ENCODE assay signal across 19 cellular contexts in the genomic region with DNA sequence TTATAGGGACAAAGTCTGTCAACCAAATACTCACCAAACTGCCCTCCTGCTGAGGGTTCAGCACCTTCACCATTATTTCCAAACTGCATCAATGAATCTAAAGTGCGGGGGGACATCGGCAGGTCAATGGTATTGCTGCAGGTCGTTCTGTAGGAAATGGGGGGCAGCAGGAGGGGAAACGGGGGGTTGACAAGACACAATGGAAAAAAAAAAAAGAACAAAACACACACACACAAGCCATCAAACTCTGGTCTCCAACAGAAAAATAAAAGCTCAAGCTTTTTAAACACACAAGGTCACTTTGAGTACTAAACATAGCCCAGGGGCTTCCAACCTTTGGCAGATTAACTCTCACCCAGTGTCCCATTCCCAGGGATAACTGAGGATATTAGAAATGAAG. TPM values are rescaled to one million over a fixed set of nuclear protein-coding genes. Genes with fewer than 3 reads are reported as not detected.
A peak's percentile ranks its signal among the peaks of the same experiment; 100 is the strongest.
DNase-seq lines count a peak whose midpoint lies in the region; ATAC-seq and TF ChIP-seq lines count a peak whose summit lies in the region.
"Had no signal": no experiment of that assay in that cellular context is flagged by ENCODE, and none has a peak within 500 bp of the region (broad histone marks: within the 10 kb centered on the region; RNA-seq: fewer than 3 reads in every experiment).

No MANE protein-coding gene starts in this region.

- no peaks in the 10 kb centered on the region for H3K9me3 Mint-ChIP-seq in T-helper 2 cell treated with Interferon-gamma antibody and Interleukin-4, amounts not matched to agents 5 μg/mL and 100 μg/mL, for 36 hours
- no peaks in the 10 kb centered on the region for H3K9me3 Mint-ChIP-seq in CD4-positive, alpha-beta T cell
- H3K9me3 Mint-ChIP-seq: activated naive CD4-positive, alpha-beta T cell treated with anti-CD3 and anti-CD28 coated beads, Interleukin-2, amount 50 U/mL, for 72 hours; CD14-positive monocyte had no signal

- H3K4me3 ChIP-seq in hepatocyte: no peak overlapping the region
- H3K4me3 ChIP-seq: testis had no signal

- peaks cover 9% of the 10 kb centered on the region for H3K79me2 ChIP-seq in hepatocyte

- no peaks in the 10 kb centered on the region for H3K27me3 Mint-ChIP-seq in T-helper 2 cell treated with Interferon-gamma antibody and Interleukin-4, amounts not matched to agents 5 μg/mL and 100 μg/mL, for 36 hours (ENCODE audit: low read depth)
- H3K27me3 Mint-ChIP-seq in CD4-positive, alpha-beta T cell: no peaks in the 10 kb centered on the region
- H3K27me3 Mint-ChIP-seq in T-helper 17 cell: no peaks in the 10 kb centered on the region

- no peak overlapping the region for H3K4me2 ChIP-seq in hepatocyte

- H3K27me3 ChIP-seq in CD4-positive, alpha-beta T cell (ENCODE audit: control insufficient read depth, insufficient read depth, low read length): no peaks in the 10 kb centered on the region
- no peaks in the 10 kb centered on the region for H3K27me3 ChIP-seq in hepatocyte
- H3K27me3 ChIP-seq: testis had no signal

- TF ChIP-seq CTCF in CD4-positive, alpha-beta T cell (IDR thresholded peaks at IDR 0.05): no peak
- TF ChIP-seq CTCF in hepatocyte (IDR thresholded peaks at IDR 0.05; ENCODE audit: poor library complexity): no peak

- POLR2A ChIA-PET in CD4-positive, alpha-beta T cell (lab: Charles Lee): interaction anchor here (5.5 to 9.3 kb wide), 3 partner anchors 28 to 90 kb away, joined by 40 to 75 read pairs (median 71); a partner anchor contains a TSS

- H3K9me2 ChIP-seq in hepatocyte (replicated peaks; ENCODE audit: insufficient read depth): no peaks in the 10 kb centered on the region

- intact Hi-C loops in CD4-positive, alpha-beta T cell (cut with DNase I, micrococcal nuclease): no loop called here

- no peak overlapping the region for H3K4me3 Mint-ChIP-seq in T-helper 2 cell treated with Interferon-gamma antibody and Interleukin-4, amounts not matched to agents 5 μg/mL and 100 μg/mL, for 36 hours
- no peak overlapping the region for H3K4me3 Mint-ChIP-seq in CD4-positive, alpha-beta T cell
- H3K4me3 Mint-ChIP-seq in T-helper 17 cell: no peak overlapping the region
- H3K4me3 Mint-ChIP-seq: CD14-positive monocyte had no signal

- no peak overlapping the region for H3K27ac ChIP-seq in CD4-positive, alpha-beta T cell (ENCODE audit: low read depth, low read length)
- peak overlapping the region; percentile 31 for H3K27ac ChIP-seq in hepatocyte
- H3K27ac ChIP-seq: testis had no signal

- CTCF ChIA-PET in CD4-positive, alpha-beta T cell (lab: Charles Lee): interaction anchor here (0.9 to 15.7 kb wide), 4 partner anchors 72 to 213 kb away, joined by 3 to 187 read pairs (median 7); a partner anchor contains a TSS

- peak overlapping the region; percentile 2 for H3K27ac Mint-ChIP-seq in T-helper 2 cell treated with Interferon-gamma antibody and Interleukin-4, amounts not matched to agents 5 μg/mL and 100 μg/mL, for 36 hours
- peak overlapping the region; percentile 82 for H3K27ac Mint-ChIP-seq in CD4-positive, alpha-beta T cell
- peak overlapping the region; percentile 32 for H3K27ac Mint-ChIP-seq in T-helper 17 cell

- peaks cover 48% of the 10 kb centered on the region for H3K4me1 Mint-ChIP-seq in T-helper 2 cell treated with Interferon-gamma antibody and Interleukin-4, amounts not matched to agents 5 μg/mL and 100 μg/mL, for 36 hours (ENCODE audit: low read depth)
- H3K4me1 Mint-ChIP-seq in CD4-positive, alpha-beta T cell (ENCODE audit: low read depth): peaks cover 75% of the 10 kb centered on the region
- H3K4me1 Mint-ChIP-seq in T-helper 17 cell: peaks cover 40% of the 10 kb centered on the region

- H3K36me3 ChIP-seq in hepatocyte (replicated peaks; ENCODE audit: insufficient read depth, low read depth): no peaks in the 10 kb centered on the region

- no peak for ATAC-seq in CD4-positive, alpha-beta T cell (ENCODE audit: poor library complexity)
- no peak for ATAC-seq in T-helper 17 cell
- ATAC-seq: activated naive CD4-positive, alpha-beta T cell treated with anti-CD3 and anti-CD28 coated beads, Interleukin-2, amount 50 U/mL, for 72 hours; esophagus mucosa; right cardiac atrium had no signal

- H3K9me3 ChIP-seq in CD4-positive, alpha-beta T cell (ENCODE audit: control insufficient read depth, low read length): no peaks in the 10 kb centered on the region
- H3K9me3 ChIP-seq in T-helper 17 cell (ENCODE audit: control insufficient read depth, low read length, poor library complexity, severe bottlenecking) (no peaks in the 10 kb centered on the region), hepatocyte (ENCODE audit: low read depth) (no peaks in the 10 kb centered on the region)
- H3K9me3 ChIP-seq: testis had no signal

- peaks cover 55% of the 10 kb centered on the region for H3K36me3 Mint-ChIP-seq in T-helper 2 cell treated with Interferon-gamma antibody and Interleukin-4, amounts not matched to agents 5 μg/mL and 100 μg/mL, for 36 hours (ENCODE audit: low read depth)
- peaks cover 65% of the 10 kb centered on the region for H3K36me3 Mint-ChIP-seq in CD4-positive, alpha-beta T cell (ENCODE audit: low read depth)
- H3K36me3 Mint-ChIP-seq in T-helper 17 cell (ENCODE audit: low read depth): peaks cover 5% of the 10 kb centered on the region

- H3K4me1 ChIP-seq in hepatocyte (ENCODE audit: insufficient read depth): peaks cover 32% of the 10 kb centered on the region

- WGBS in hepatocyte (ENCODE audit: low lambda C conversion rate, missing lambda C conversion rate): 95% methylated on average over 4 of the region's 4 CpGs

- no peak overlapping the region for H2AFZ ChIP-seq in hepatocyte

- no peaks in the 10 kb centered on the region for H4K20me1 ChIP-seq in hepatocyte (ENCODE audit: insufficient read depth, poor library complexity, severe bottlenecking)

- DNase-seq in T-helper 2 cell treated with Interferon-gamma antibody and Interleukin-4, amounts not matched to agents 5 μg/mL and 100 μg/mL, for 36 hours (ENCODE audit: low spot score): no peak
- DNase-seq in T-helper 2 cell: no peak
- no peak for DNase-seq in CD4-positive, alpha-beta T cell
- no peak for DNase-seq in T-helper 17 cell
- DNase-seq in hepatocyte (ENCODE audit: low spot score): no peak
- DNase-seq in T-helper 9 cell: no peak
- DNase-seq in NCI-H187 treated with DMSO at 0.1 percent for 48 hours (lab: John Stamatoyannopoulos, UW): no peak
- DNase-seq in stimulated activated CD4-positive, alpha-beta T cell treated with anti-CD3 and anti-CD28 coated beads, Interleukin-2, amount 100 ng/mL, for 48 hours: no peak
- DNase-seq: 8988T; foreskin fibroblast; NCI-H187; NCI-H526; right cardiac atrium; stimulated activated CD4-positive, alpha-beta T cell treated with anti-CD3 and anti-CD28 coated beads, Interleukin-4, amount 100 ng/mL, for 1 hour; SW 1271; testis had no signal

RNA-seq across cellular contexts. Expression of a gene that starts 28.5 kb away (rescaled TPM):
- 100 to 1,000 TPM; 141 to 150 TPM for total RNA-seq in CD4-positive, alpha-beta T cell
- total RNA-seq in T-helper 17 cell: 100 to 1,000 TPM; 153 to 177 TPM
- total RNA-seq in hepatocyte: 5.5 and 6.5 TPM in 2 replicates
- 3.5 and 6.1 TPM in 2 replicates for polyA plus RNA-seq in hepatocyte

RNA-seq across cellular contexts. Expression of a gene that starts 40.6 kb away (rescaled TPM):
- 100 to 1,000 TPM in 1 of 2 experiments, 10 to 100 TPM in 1; 99.4 to 104 TPM for total RNA-seq in CD4-positive, alpha-beta T cell
- total RNA-seq in T-helper 17 cell (100 to 1,000 TPM; 202 to 225 TPM), hepatocyte (26.0 and 27.9 TPM in 2 replicates)
- polyA plus RNA-seq in hepatocyte: 18.7 and 25.7 TPM in 2 replicates

Comparison
In these comparisons a context has a peak if more than half of its experiments do, and no peak if none do; other contexts are left out.
1. H3K27ac Mint-ChIP-seq: peak in every context shown above with its lines; median percentile 82 in CD4-positive, alpha-beta T cell; 32 in T-helper 17 cell; 2 in T-helper 2 cell treated with Interferon-gamma antibody and Interleukin-4, amounts not matched to agents 5 μg/mL and 100 μg/mL, for 36 hours.
2. RNA of a gene that starts 28.5 kb away (total RNA-seq): 153 to 177 TPM in T-helper 17 cell and 141 to 150 TPM in CD4-positive, alpha-beta T cell; 5.5 to 6.5 TPM in hepatocyte; every median in the first group is over 10 times any median in the second.